8 cellular contexts compared by ENCODE assay signal in genomic region chr2:174486614-174487535, GRCh38. TPM values are rescaled to one million over a fixed set of nuclear protein-coding genes. Genes with fewer than 3 reads are reported as not detected.
DNase-seq lines count a peak whose midpoint lies in the region; ATAC-seq lines count a peak whose summit lies in the region.

Gene GPR155, minus strand, starts transcription at chr2:174487029. Its CDS starts 5,073 bp downstream, at chr2:174481956.

- H3K27ac Mint-ChIP-seq in activated CD4-positive, alpha-beta T cell treated with anti-CD3 and anti-CD28 coated beads, Interleukin-2, amount 10 ng/mL, durations not matched to agents 24 days and 14 days, result peak within 1 kb of the TSS; percentile 90

- H3K4me2 ChIP-seq in BLaER1 treated with 17β-estradiol and CSF1 and Interleukin-3, amounts not matched to agents 10 nM and 100 nM, result peak within 1 kb of the TSS; percentile 88 to 100 (median 98)

- H3K9ac ChIP-seq in BLaER1 treated with 17β-estradiol and CSF1 and Interleukin-3, amounts not matched to agents 10 nM and 100 nM, result peak within 1 kb of the TSS; percentile 68 to 85 (median 81)

- no peaks in the 10 kb centered on the region for H3K9me3 Mint-ChIP-seq in activated CD4-positive, alpha-beta T cell treated with anti-CD3 and anti-CD28 coated beads, Interleukin-2, amount 10 ng/mL, durations not matched to agents 24 days and 14 days

- intact Hi-C loops in activated CD4-positive, alpha-beta T cell treated with anti-CD3 and anti-CD28 coated beads, Interleukin-2, amount 10 ng/mL, durations not matched to agents 24 days and 14 days (cut with micrococcal nuclease), result loop anchor here (2.0 to 10.0 kb wide), 8 partner anchors 24 to 694 kb away; partner anchors contain the start of genes ATF2, ATP5MC3, OLA1 and SP3

- peaks cover 0 to 24% (median 20%) of the 10 kb centered on the region in 11 experiments; a peak in 18 of 22 replicates for H3K27me3 ChIP-seq in BLaER1 treated with 17β-estradiol and CSF1 and Interleukin-3, amounts not matched to agents 10 nM and 100 nM

- peaks cover 8% of the 10 kb centered on the region for H3K36me3 Mint-ChIP-seq in activated CD4-positive, alpha-beta T cell treated with anti-CD3 and anti-CD28 coated beads, Interleukin-2, amount 10 ng/mL, durations not matched to agents 24 days and 14 days (ENCODE audit: low read depth)

- ATAC-seq in GM19324 (IDR thresholded peaks at IDR 0.05; ENCODE audit: low FRiP score, unreplicated experiment), result peak; percentile 87
- peak; percentile 70 for ATAC-seq in HG03460 (IDR thresholded peaks at IDR 0.05; ENCODE audit: unreplicated experiment)
- ATAC-seq in left lobe of liver, result peak; percentile 97

- H3K4me1 Mint-ChIP-seq in activated CD4-positive, alpha-beta T cell treated with anti-CD3 and anti-CD28 coated beads, Interleukin-2, amount 10 ng/mL, durations not matched to agents 24 days and 14 days, result peaks cover 47% of the 10 kb centered on the region

- H3K9me3 ChIP-seq in BLaER1 treated with 17β-estradiol and CSF1 and Interleukin-3, amounts not matched to agents 10 nM and 100 nM (replicated peaks in 1 of 11), result 0 out of 22 replicates have a peak, but pooled peaks cover 0 to 3% (median 0%) of the 10 kb centered on the region in 11 experiments

- peaks cover 28 to 58% (median 39%) of the 10 kb centered on the region in 10 experiments for H3K4me1 ChIP-seq in BLaER1 treated with 17β-estradiol and CSF1 and Interleukin-3, amounts not matched to agents 10 nM and 100 nM

- peaks cover 0 to 10% (median 0%) of the 10 kb centered on the region in 11 experiments; a peak in 6 of 22 replicates for H3K36me3 ChIP-seq in BLaER1 treated with 17β-estradiol and CSF1 and Interleukin-3, amounts not matched to agents 10 nM and 100 nM

- peak; percentile 90 for DNase-seq in NCI-H526 treated with DMSO at 0.1 percent for 48 hours (lab: John Stamatoyannopoulos, UW)
- peak; percentile 96 for DNase-seq in activated CD4-positive, alpha-beta T cell treated with anti-CD3 and anti-CD28 coated beads, Interleukin-2, amount 10 ng/mL, durations not matched to agents 24 days and 14 days
- DNase-seq in cortex of kidney (lab: John Stamatoyannopoulos, UW), result peak; percentile 22
- peak; percentile 100 for DNase-seq in left lobe of liver (ENCODE audit: low spot score)
- DNase-seq in stimulated activated CD4-positive, alpha-beta T cell treated with anti-CD3 and anti-CD28 coated beads, Interleukin-2, amount 100 ng/mL, for 24 hours, result peak; percentile 99 to 100

- H4K20me1 ChIP-seq in BLaER1 treated with 17β-estradiol and CSF1 and Interleukin-3, amounts not matched to agents 10 nM and 100 nM, result no peaks in the 10 kb centered on the region; a peak in 1 of 22 replicates

- H3K27me3 Mint-ChIP-seq in activated CD4-positive, alpha-beta T cell treated with anti-CD3 and anti-CD28 coated beads, Interleukin-2, amount 10 ng/mL, durations not matched to agents 24 days and 14 days, result no peaks in the 10 kb centered on the region

- peak within 1 kb of the TSS; percentile 80 to 99 (median 85) for H3K4me3 ChIP-seq in BLaER1 treated with 17β-estradiol and CSF1 and Interleukin-3, amounts not matched to agents 10 nM and 100 nM

- peak within 1 kb of the TSS; percentile 95 for H3K4me3 Mint-ChIP-seq in activated CD4-positive, alpha-beta T cell treated with anti-CD3 and anti-CD28 coated beads, Interleukin-2, amount 10 ng/mL, durations not matched to agents 24 days and 14 days

- H3K27ac ChIP-seq in BLaER1 treated with 17β-estradiol and CSF1 and Interleukin-3, amounts not matched to agents 10 nM and 100 nM, result peak within 1 kb of the TSS; percentile 73 to 94 (median 87)

RNA-seq across cellular contexts. Expression of gene GPR155, which starts in this region (rescaled TPM):
- 3.1 and 3.6 TPM in 2 replicates for total RNA-seq in activated CD4-positive, alpha-beta T cell treated with anti-CD3 and anti-CD28 coated beads, Interleukin-2, amount 10 ng/mL, durations not matched to agents 24 days and 14 days
- 9.3 TPM for total RNA-seq in left lobe of liver

Comparison
In these comparisons a context has a peak if more than half of its experiments do, and no peak if none do; other contexts are left out.
1. Peak in every context shown above with its lines: DNase-seq, ATAC-seq, H3K4me3 ChIP-seq and H3K27ac ChIP-seq.
2. DNase-seq: peak in every context shown above with its lines; median percentile 100 in left lobe of liver; 100 in stimulated activated CD4-positive, alpha-beta T cell treated with anti-CD3 and anti-CD28 coated beads, Interleukin-2, amount 100 ng/mL, for 24 hours; 96 in activated CD4-positive, alpha-beta T cell treated with anti-CD3 and anti-CD28 coated beads, Interleukin-2, amount 10 ng/mL, durations not matched to agents 24 days and 14 days; 90 in NCI-H526 treated with DMSO at 0.1 percent for 48 hours; 22 in cortex of kidney.